In the genomic region with DNA sequence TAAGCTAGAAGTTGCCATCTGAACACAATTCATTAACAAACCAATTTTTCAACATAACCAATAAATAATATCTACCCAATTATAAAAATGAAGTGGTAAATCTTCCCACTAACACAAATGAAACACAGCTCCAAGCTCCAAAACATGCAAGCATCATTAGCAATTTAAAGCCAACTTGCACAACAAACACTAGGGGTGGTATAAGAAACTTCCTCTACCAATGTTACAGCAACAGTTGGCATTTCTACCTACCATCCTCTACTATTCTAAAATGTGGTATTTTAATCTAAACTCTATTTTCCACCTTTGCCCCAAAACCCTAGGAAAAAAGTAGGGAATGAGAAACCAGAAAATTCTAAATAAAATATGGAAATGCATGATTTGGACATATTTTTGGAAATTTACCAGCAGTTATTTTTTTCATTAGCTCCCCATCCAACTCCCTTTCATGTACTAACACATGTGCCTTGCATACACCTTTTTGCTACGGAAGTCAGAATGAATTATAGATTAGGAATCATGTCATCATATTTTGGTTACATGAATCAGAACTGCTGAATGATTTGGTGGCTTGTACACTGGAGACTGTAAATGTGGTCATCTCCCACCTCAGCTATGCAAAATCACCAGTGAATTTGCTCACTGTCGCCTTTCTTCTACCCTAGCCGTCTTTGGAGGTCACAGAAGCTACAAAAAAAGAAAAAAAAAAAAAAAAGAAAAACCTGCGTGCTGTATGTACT, we compare ENCODE assay signal across 15 cellular contexts. TPM values are rescaled to one million over a fixed set of nuclear protein-coding genes. Genes with fewer than 3 reads are reported as not detected.
DNase-seq lines count a peak whose midpoint lies in the region; ATAC-seq, FAIRE-seq and TF ChIP-seq lines count a peak whose summit lies in the region.
"Had no signal": no experiment of that assay in that cellular context is flagged by ENCODE, and none has a peak within 500 bp of the region (broad histone marks: within the 10 kb centered on the region; RNA-seq: fewer than 3 reads in every experiment).

No MANE protein-coding gene starts in this region.

- H3K4me3 ChIP-seq in LNCaP clone FGC (ENCODE audit: low read depth, low read length) = no peak overlapping the region
- H3K4me3 ChIP-seq in astrocyte (ENCODE audit: insufficient read depth, low read depth, low read length) = no peak overlapping the region
- no peak overlapping the region for H3K4me3 ChIP-seq in transverse colon
- H3K4me3 ChIP-seq: left ventricle myocardium inferior, ovary, SJCRH30, stomach had no signal

- H3K9me3 ChIP-seq in astrocyte (ENCODE audit: insufficient read depth, low read depth, low read length) = no peaks in the 10 kb centered on the region
- H3K9me3 ChIP-seq in transverse colon = no peaks in the 10 kb centered on the region
- H3K9me3 ChIP-seq: left ventricle myocardium inferior, ovary, SJCRH30, stomach had no signal

- H3K27ac Mint-ChIP-seq in astrocyte (ENCODE audit: unreplicated experiment) (no peak overlapping the region), progenitor cell of endocrine pancreas (no peak overlapping the region), immature natural killer cell (no peak overlapping the region)
- no peak overlapping the region for H3K27ac Mint-ChIP-seq in activated naive CD8-positive, alpha-beta T cell treated with anti-CD3 and anti-CD28 coated beads, Interleukin-2, amount 50 U/mL, for 24 hours

- H3K9ac ChIP-seq in astrocyte (ENCODE audit: low read length) = no peak overlapping the region

- H3K4me2 ChIP-seq in astrocyte (ENCODE audit: low read length) = no peak overlapping the region

- peaks cover 22% of the 10 kb centered on the region for H4K20me1 ChIP-seq in astrocyte (ENCODE audit: insufficient read depth, low read length)

- peaks cover 34% of the 10 kb centered on the region for H3K4me1 Mint-ChIP-seq in astrocyte (ENCODE audit: low read depth, unreplicated experiment)
- peaks cover 54% of the 10 kb centered on the region for H3K4me1 Mint-ChIP-seq in progenitor cell of endocrine pancreas (ENCODE audit: low read depth)
- peaks cover 19% of the 10 kb centered on the region for H3K4me1 Mint-ChIP-seq in activated naive CD8-positive, alpha-beta T cell treated with anti-CD3 and anti-CD28 coated beads, Interleukin-2, amount 50 U/mL, for 24 hours
- H3K4me1 Mint-ChIP-seq in immature natural killer cell = peaks cover 19 to 23% of the 10 kb centered on the region in 2 donors

- in situ Hi-C loops in transverse colon (cut with MboI; ENCODE audit: low pct_ligation_motif_present in 1 of 4, low pct_unique_long_range_greater_than_20kb in 1 of 4, low sequenced_read_pairs in 3 of 4) = no loop called here

- no peak for FAIRE-seq in astrocyte (lab: Jason Lieb, UNC)
- FAIRE-seq: colon had no signal

- DNase-seq in NOMO-1 (lab: John Stamatoyannopoulos, UW; ENCODE audit: unreplicated experiment in 2 of 2) = peak; percentile 29 to 61
- DNase-seq in NOMO-1 treated with dmso at 0.1 percent for 144 hours (lab: John Stamatoyannopoulos, UW; ENCODE audit: unreplicated experiment) = no peak
- no peak for DNase-seq in LNCaP clone FGC (ENCODE audit: low read depth)
- DNase-seq in astrocyte (ENCODE audit: low read depth) = no peak
- no peak for DNase-seq in progenitor cell of endocrine pancreas (ENCODE audit: low spot score, unreplicated experiment)
- DNase-seq in transverse colon = no peak
- no peak for DNase-seq in activated naive CD8-positive, alpha-beta T cell treated with anti-CD3 and anti-CD28 coated beads, Interleukin-2, amount 50 U/mL, for 24 hours
- DNase-seq in immature natural killer cell = no peak
- DNase-seq: activated effector memory CD4-positive, alpha-beta T cell treated with Interleukin-2 at 50 U/mL for 16 hours; left ventricle myocardium inferior; NCI-H1436 treated with DMSO at 0.1 percent for 48 hours; ovary; SJCRH30; stomach had no signal

- no peak for TF ChIP-seq POLR2A in transverse colon (IDR thresholded peaks at IDR 0.05)

- no peak for ATAC-seq in activated naive CD8-positive, alpha-beta T cell treated with anti-CD3 and anti-CD28 coated beads, Interleukin-2, amount 50 U/mL, for 24 hours

- 26 to 41% methylated on average over 4 of the region's 4 CpGs for WGBS in transverse colon (ENCODE audit: low coverage in 1 of 2), 2 donors

- H3K27me3 ChIP-seq in astrocyte (ENCODE audit: insufficient read depth, low read length) (peaks cover 49% of the 10 kb centered on the region), transverse colon (peaks cover 64% of the 10 kb centered on the region)
- H3K27me3 ChIP-seq: ovary, SJCRH30 had no signal

- no peak overlapping the region for H2AFZ ChIP-seq in astrocyte (ENCODE audit: low read depth, low read length)

- TF ChIP-seq CTCF in LNCaP clone FGC (IDR thresholded peaks at IDR 0.05; ENCODE audit: control insufficient read depth, extremely low read depth, insufficient read depth) = peak; percentile 9; the same call in 1 of the 2 replicates
- TF ChIP-seq CTCF in astrocyte (IDR thresholded peaks at IDR 0.05; ENCODE audit: insufficient read depth, low read depth, low read length) = peak; percentile 27
- peak; percentile 33 for TF ChIP-seq CTCF in progenitor cell of endocrine pancreas (IDR thresholded peaks at IDR 0.05; ENCODE audit: unreplicated experiment)
- TF ChIP-seq CTCF in transverse colon (IDR thresholded peaks at IDR 0.05) = peak in 2 of 5 experiments; percentile 11 to 23

- H3K9me3 Mint-ChIP-seq in astrocyte (ENCODE audit: unreplicated experiment) (no peaks in the 10 kb centered on the region), progenitor cell of endocrine pancreas (ENCODE audit: low read depth) (no peaks in the 10 kb centered on the region), immature natural killer cell (no peaks in the 10 kb centered on the region)
- H3K9me3 Mint-ChIP-seq in activated naive CD8-positive, alpha-beta T cell treated with anti-CD3 and anti-CD28 coated beads, Interleukin-2, amount 50 U/mL, for 24 hours = no peaks in the 10 kb centered on the region

- no peaks in the 10 kb centered on the region for H3K79me2 ChIP-seq in astrocyte (ENCODE audit: insufficient read depth, low read length)

- no peaks in the 10 kb centered on the region for H3K27me3 Mint-ChIP-seq in astrocyte (ENCODE audit: low read depth, unreplicated experiment)
- H3K27me3 Mint-ChIP-seq in progenitor cell of endocrine pancreas = no peaks in the 10 kb centered on the region
- H3K27me3 Mint-ChIP-seq in activated naive CD8-positive, alpha-beta T cell treated with anti-CD3 and anti-CD28 coated beads, Interleukin-2, amount 50 U/mL, for 24 hours = peaks cover 65% of the 10 kb centered on the region
- peaks cover 11 to 66% (median 27%) of the 10 kb centered on the region in 3 donors for H3K27me3 Mint-ChIP-seq in immature natural killer cell (ENCODE audit: low read depth in 3 of 3)

- H3K36me3 Mint-ChIP-seq in astrocyte (ENCODE audit: low read depth, unreplicated experiment) = no peaks in the 10 kb centered on the region
- H3K36me3 Mint-ChIP-seq in progenitor cell of endocrine pancreas (ENCODE audit: insufficient read depth) = no peaks in the 10 kb centered on the region
- H3K36me3 Mint-ChIP-seq in activated naive CD8-positive, alpha-beta T cell treated with anti-CD3 and anti-CD28 coated beads, Interleukin-2, amount 50 U/mL, for 24 hours (ENCODE audit: low read depth) = no peaks in the 10 kb centered on the region
- H3K36me3 Mint-ChIP-seq in immature natural killer cell = no peaks in the 10 kb centered on the region

- H3K27ac ChIP-seq in astrocyte (ENCODE audit: low read depth, low read length) (no peak overlapping the region), transverse colon (peak overlapping the region in 2 of 4 donors; percentile 3 to 90)
- H3K27ac ChIP-seq: left ventricle myocardium inferior, ovary, SJCRH30, stomach had no signal

- H3K4me3 Mint-ChIP-seq in astrocyte (ENCODE audit: unreplicated experiment) (peak overlapping the region; percentile 92), progenitor cell of endocrine pancreas (ENCODE audit: low read depth) (peak overlapping the region; percentile 18), immature natural killer cell (no peak overlapping the region)
- no peak overlapping the region for H3K4me3 Mint-ChIP-seq in activated naive CD8-positive, alpha-beta T cell treated with anti-CD3 and anti-CD28 coated beads, Interleukin-2, amount 50 U/mL, for 24 hours

- H3K4me1 ChIP-seq in astrocyte (ENCODE audit: insufficient read depth, low read length) (peaks cover 11% of the 10 kb centered on the region), transverse colon (peaks cover 0 to 49% (median 28%) of the 10 kb centered on the region in 4 donors)

- intact Hi-C loops in transverse colon (cut with DNase I; ENCODE audit: low total_unique reads) = no loop called here

- no peak for TF ChIP-seq EP300 in transverse colon (IDR thresholded peaks at IDR 0.05; ENCODE audit: low read depth)

- no peaks in the 10 kb centered on the region for H3K36me3 ChIP-seq in astrocyte (ENCODE audit: insufficient read depth, low read length)
- no peaks in the 10 kb centered on the region for H3K36me3 ChIP-seq in transverse colon
- H3K36me3 ChIP-seq: left ventricle myocardium inferior, ovary, SJCRH30, stomach had no signal

RNA-seq across cellular contexts. Expression of a gene that starts 4.1 kb away (rescaled TPM):
- total RNA-seq in astrocyte (14.5 and 20.8 TPM in 2 replicates), progenitor cell of endocrine pancreas (71.6 and 86.4 TPM in 2 replicates), transverse colon (10 to 100 TPM in 3 of 4 donors, 1 to 10 TPM in 1; 9.7 to 14.6 (median 12.5) TPM)
- polyA plus RNA-seq in immature natural killer cell = not detected

RNA-seq across cellular contexts. Expression of a gene that starts 9.9 kb away (rescaled TPM):
- total RNA-seq in astrocyte (148 and 179 TPM in 2 replicates), progenitor cell of endocrine pancreas (2.2 and 2.5 TPM in 2 replicates), transverse colon (10 to 100 TPM in 3 of 4 donors, 1 to 10 TPM in 1; 9.4 to 59.1 (median 16.0) TPM)
- polyA plus RNA-seq in immature natural killer cell = not detected

Comparison
In these comparisons a context has a peak if more than half of its experiments do, and no peak if none do; other contexts are left out.
1. DNase-seq: peak in NOMO-1 (2 of 2); none in NOMO-1 treated with dmso at 0.1 percent for 144 hours (single experiment), LNCaP clone FGC (single experiment), astrocyte (single experiment), progenitor cell of endocrine pancreas (single experiment), transverse colon (single experiment), activated naive CD8-positive, alpha-beta T cell treated with anti-CD3 and anti-CD28 coated beads, Interleukin-2, amount 50 U/mL, for 24 hours (single experiment) and immature natural killer cell (0 of 3).
2. H3K4me3 Mint-ChIP-seq: peak in astrocyte (single experiment) and progenitor cell of endocrine pancreas (single experiment); none in activated naive CD8-positive, alpha-beta T cell treated with anti-CD3 and anti-CD28 coated beads, Interleukin-2, amount 50 U/mL, for 24 hours (single experiment) and immature natural killer cell (0 of 5).